In the genomic region with DNA sequence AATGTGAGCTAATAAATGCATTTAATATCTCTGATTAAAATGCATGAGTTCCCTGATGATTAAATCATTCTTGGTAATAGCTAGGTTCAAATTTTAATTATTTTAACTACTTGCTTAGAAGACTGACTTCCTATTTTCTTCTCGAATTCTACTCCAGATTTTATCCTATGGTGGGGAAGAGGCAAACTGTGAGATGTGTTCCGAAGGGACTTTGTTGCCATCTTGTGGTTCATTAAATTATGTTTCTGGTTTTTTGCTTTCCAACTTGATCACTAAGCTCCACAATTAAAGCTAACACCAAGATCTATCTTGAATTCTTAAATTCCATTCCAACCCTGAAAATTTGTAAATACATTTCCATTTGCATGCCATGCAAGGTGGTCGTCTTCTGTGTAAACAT, we compare ENCODE assay signal across 9 cellular contexts.
A peak's percentile ranks its signal among the peaks of the same experiment; 100 is the strongest.
DNase-seq lines count a peak whose midpoint lies in the region; ATAC-seq, FAIRE-seq and TF ChIP-seq lines count a peak whose summit lies in the region.
"Had no signal": no experiment of that assay in that cellular context is flagged by ENCODE, and none has a peak within 500 bp of the region (broad histone marks: within the 10 kb centered on the region; RNA-seq: fewer than 3 reads in every experiment).

No MANE protein-coding gene starts in this region.

- no peak overlapping the region for H2BK20ac ChIP-seq in IMR-90 (ENCODE audit: low read depth, low read length)

- no peaks in the 10 kb centered on the region for H3K27me3 Mint-ChIP-seq in natural killer cell treated with Interleukin-12 subunit alpha and Interleukin-12 subunit beta and Interleukin-15 and Interleukin-18, amount 100 ng/mL, for 72 hours

- H3K9me3 ChIP-seq in A549 (no peaks in the 10 kb centered on the region), IMR-90 (ENCODE audit: control insufficient read depth, insufficient read depth, low read length) (no peaks in the 10 kb centered on the region)

- no peaks in the 10 kb centered on the region for H3K4me1 Mint-ChIP-seq in natural killer cell treated with Interleukin-12 subunit alpha and Interleukin-12 subunit beta and Interleukin-15 and Interleukin-18, amount 100 ng/mL, for 72 hours (ENCODE audit: low read depth in 2 of 2)

- H3K9me1 ChIP-seq in IMR-90 (ENCODE audit: insufficient read depth, low read length): no peaks in the 10 kb centered on the region

- no peak overlapping the region for H3K27ac Mint-ChIP-seq in natural killer cell treated with Interleukin-12 subunit alpha and Interleukin-12 subunit beta and Interleukin-15 and Interleukin-18, amount 100 ng/mL, for 72 hours
- H3K27ac Mint-ChIP-seq: activated naive CD4-positive, alpha-beta T cell treated with anti-CD3 and anti-CD28 coated beads, Interleukin-2, amount 50 U/mL, for 72 hours had no signal

- dilution Hi-C loops in IMR-90 (cut with HindIII; ENCODE audit: low sequenced_read_pairs, unreplicated experiment): no loop called here

- CTCF ChIA-PET in A549 (lab: Yijun Ruan, JAX): interaction anchor here (0.9 to 1.1 kb wide), 3 partner anchors 74 to 1506 kb away, joined by 3 read pairs; no protein-coding TSS in a partner anchor
- CTCF ChIA-PET in IMR-90 (lab: Yijun Ruan, JAX): no interaction called here

- H3K4ac ChIP-seq in IMR-90 (ENCODE audit: low read depth, low read length): no peak overlapping the region

- no peak overlapping the region for H3K4me2 ChIP-seq in A549
- H3K4me2 ChIP-seq in IMR-90 (ENCODE audit: low read depth, low read length): no peak overlapping the region

- FAIRE-seq in A549 (lab: Jason Lieb, UNC) (peak; percentile 32), frontal cortex (lab: Jason Lieb, UNC) (peak; percentile 96)

- H3K9ac ChIP-seq in IMR-90 (ENCODE audit: low read depth, low read length): no peak overlapping the region

- TF ChIP-seq RAD21 in A549 (conservative IDR thresholded peaks at IDR 0.05 in 1 of 2, IDR thresholded peaks at IDR 0.05 in 1 of 2) (peak; percentile 47 to 48), IMR-90 (IDR thresholded peaks at IDR 0.05; ENCODE audit: low read length) (no peak)

- no peak for ATAC-seq in A549
- ATAC-seq in IMR-90 (ENCODE audit: low read depth): no peak
- ATAC-seq in natural killer cell treated with Interleukin-12 subunit alpha and Interleukin-12 subunit beta and Interleukin-15 and Interleukin-18, amount 100 ng/mL, for 72 hours: no peak
- ATAC-seq in HG02938 (IDR thresholded peaks at IDR 0.05; ENCODE audit: unreplicated experiment): no peak
- ATAC-seq: activated naive CD4-positive, alpha-beta T cell treated with anti-CD3 and anti-CD28 coated beads, Interleukin-2, amount 50 U/mL, for 72 hours had no signal

- no peak overlapping the region for H4K8ac ChIP-seq in IMR-90 (ENCODE audit: low read depth in 2 of 2, low read length in 2 of 2)

- no peaks in the 10 kb centered on the region for H3K36me3 Mint-ChIP-seq in natural killer cell treated with Interleukin-12 subunit alpha and Interleukin-12 subunit beta and Interleukin-15 and Interleukin-18, amount 100 ng/mL, for 72 hours
- H3K36me3 Mint-ChIP-seq: activated naive CD4-positive, alpha-beta T cell treated with anti-CD3 and anti-CD28 coated beads, Interleukin-2, amount 50 U/mL, for 72 hours had no signal

- peaks cover 12% of the 10 kb centered on the region for H3K9me3 Mint-ChIP-seq in natural killer cell treated with Interleukin-12 subunit alpha and Interleukin-12 subunit beta and Interleukin-15 and Interleukin-18, amount 100 ng/mL, for 72 hours

- BruUV-seq in IMR-90 (replicated peaks; lab: Mats Ljungman, UMichigan): no TSS peak

- no peak overlapping the region for H3K23ac ChIP-seq in IMR-90 (ENCODE audit: low read depth, low read length)

- H2BK120ac ChIP-seq in IMR-90 (ENCODE audit: low read depth, low read length): no peak overlapping the region

- intact Hi-C loops in IMR-90 (cut with micrococcal nuclease): loop anchor here (5.0 to 10.0 kb wide), 2 partner anchors 1319 to 1507 kb away; no protein-coding TSS in a partner anchor

- no peak overlapping the region for H3K56ac ChIP-seq in IMR-90 (ENCODE audit: extremely low read depth, insufficient read depth, low read length)

- no peak overlapping the region for H3K4me3 Mint-ChIP-seq in natural killer cell treated with Interleukin-12 subunit alpha and Interleukin-12 subunit beta and Interleukin-15 and Interleukin-18, amount 100 ng/mL, for 72 hours

- no peak overlapping the region for H3K27ac ChIP-seq in A549
- no peak overlapping the region for H3K27ac ChIP-seq in IMR-90 (ENCODE audit: insufficient read depth, low read length)

- H2AK5ac ChIP-seq in IMR-90 (ENCODE audit: low read depth, low read length): no peak overlapping the region

- no peak overlapping the region for H3K18ac ChIP-seq in IMR-90 (ENCODE audit: low read depth, low read length)

- H4K20me1 ChIP-seq in IMR-90 (ENCODE audit: insufficient read depth, low read length): no peaks in the 10 kb centered on the region

- no peak overlapping the region for H3K14ac ChIP-seq in IMR-90 (replicated peaks; ENCODE audit: low read depth, low read length)

- H3K36me3 ChIP-seq in IMR-90 (ENCODE audit: control insufficient read depth, insufficient read depth, low read length): no peaks in the 10 kb centered on the region

- H3K27me3 ChIP-seq in IMR-90 (ENCODE audit: control insufficient read depth, insufficient read depth, low read length): no peaks in the 10 kb centered on the region

- 1% methylated on average over 3 of the region's 3 CpGs for WGBS in A549 (ENCODE audit: missing lambda C conversion rate)
- 0% methylated on average over 1 of the region's 3 CpGs; no CpG with 5 or more reads in 1 of the 2 experiments for WGBS in IMR-90 (ENCODE audit: extremely low coverage in 2 of 2, insufficient read length in 1 of 2), 2 experiments

- TF ChIP-seq EP300 in A549 (IDR thresholded peaks at IDR 0.05): no peak

- TF ChIP-seq CTCF in A549 (IDR thresholded peaks at IDR 0.05) (peak; percentile 39), IMR-90 (conservative IDR thresholded peaks at IDR 0.05; ENCODE audit: low read depth, low read length) (no peak; the same call in 1 of the 2 replicates)

- H2BK15ac ChIP-seq in IMR-90 (ENCODE audit: low read depth, low read length): no peak overlapping the region

- H3K4me3 ChIP-seq in A549 (no peak overlapping the region), IMR-90 (ENCODE audit: insufficient read depth, low read depth, low read length) (no peak overlapping the region)

- no peak overlapping the region for H2BK5ac ChIP-seq in IMR-90 (ENCODE audit: low read depth, low read length, poor library complexity, severe bottlenecking)

- no peak overlapping the region for H2AFZ ChIP-seq in IMR-90 (replicated peaks; ENCODE audit: low read length, poor library complexity)

- DNase-seq in A549 (ENCODE audit: low read depth in 1 of 2, low spot score in 1 of 2) (peak in 1 of 2 experiments; percentile 20), IMR-90 (peak; percentile 0), RKO (ENCODE audit: low spot score) (peak; percentile 68), frontal cortex (ENCODE audit: low spot score in 2 of 2) (peak; percentile 4 to 6), T-helper 9 cell (no peak)
- DNase-seq in natural killer cell treated with Interleukin-12 subunit alpha and Interleukin-12 subunit beta and Interleukin-15 and Interleukin-18, amount 100 ng/mL, for 72 hours (ENCODE audit: low spot score): no peak
- DNase-seq in activated CD8-positive, alpha-beta memory T cell treated with anti-CD3 and anti-CD28 coated beads, Interleukin-2, amount 50 U/mL, for 4 hours: no peak

- H3K79me1 ChIP-seq in IMR-90 (ENCODE audit: low read depth in 1 of 2, low read length in 2 of 2): no peaks in the 10 kb centered on the region

- no peak overlapping the region for H4K91ac ChIP-seq in IMR-90 (ENCODE audit: insufficient read depth, low read depth, low read length)

- in situ Hi-C loops in IMR-90 (cut with MboI; ENCODE audit: low sequenced_read_pairs): no loop called here

- H3K4me1 ChIP-seq in A549 (no peaks in the 10 kb centered on the region), IMR-90 (ENCODE audit: control insufficient read depth, insufficient read depth, low read length) (no peaks in the 10 kb centered on the region)

- POLR2A ChIA-PET in A549 (lab: Yijun Ruan, JAX): no interaction called here
- POLR2A ChIA-PET in IMR-90 (lab: Charles Lee; ENCODE audit: unreplicated experiment): no interaction called here

- H4K5ac ChIP-seq in IMR-90 (ENCODE audit: low read depth, low read length): no peak overlapping the region

- no peak for TF ChIP-seq POLR2A in A549 (IDR thresholded peaks at IDR 0.05; ENCODE audit: low read length)
- no peak for TF ChIP-seq POLR2A in IMR-90 (IDR thresholded peaks at IDR 0.05; ENCODE audit: low read depth, low read length)

- no peak overlapping the region for H2AK9ac ChIP-seq in IMR-90 (replicated peaks; ENCODE audit: low read depth, low read length, poor library complexity)

TF ChIP-seq in A549, 52 proteins besides CTCF, POLR2A, EP300 and RAD21 (continues in another document):
- no peak for TF ChIP-seq PHF8 (IDR thresholded peaks at IDR 0.05; ENCODE audit: borderline replicate concordance, low read depth)
- no peak for TF ChIP-seq MYC (IDR thresholded peaks at IDR 0.05; ENCODE audit: borderline replicate concordance, low read length)
- no peak for TF ChIP-seq MAZ (IDR thresholded peaks at IDR 0.05; ENCODE audit: borderline replicate concordance, low read depth, low read length)
- no peak for TF ChIP-seq HOXA7 (CRISPR knock-in tag; IDR thresholded peaks at IDR 0.05)
- TF ChIP-seq, protein P1, sequence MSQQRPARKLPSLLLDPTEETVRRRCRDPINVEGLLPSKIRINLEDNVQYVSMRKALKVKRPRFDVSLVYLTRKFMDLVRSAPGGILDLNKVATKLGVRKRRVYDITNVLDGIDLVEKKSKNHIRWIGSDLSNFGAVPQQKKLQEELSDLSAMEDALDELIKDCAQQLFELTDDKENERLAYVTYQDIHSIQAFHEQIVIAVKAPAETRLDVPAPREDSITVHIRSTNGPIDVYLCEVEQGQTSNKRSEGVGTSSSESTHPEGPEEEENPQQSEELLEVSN (IDR thresholded peaks at IDR 0.05; ENCODE audit: borderline replicate concordance, low read depth): no peak
- TF ChIP-seq ESRRA (IDR thresholded peaks at IDR 0.05; ENCODE audit: borderline replicate concordance, low read length): no peak

TF ChIP-seq in IMR-90, 13 proteins besides CTCF, POLR2A, EP300 and RAD21 (continues in another document):
- TF ChIP-seq MAFK (IDR thresholded peaks at IDR 0.05; ENCODE audit: low read depth, low read length): no peak
- TF ChIP-seq, protein P2, sequence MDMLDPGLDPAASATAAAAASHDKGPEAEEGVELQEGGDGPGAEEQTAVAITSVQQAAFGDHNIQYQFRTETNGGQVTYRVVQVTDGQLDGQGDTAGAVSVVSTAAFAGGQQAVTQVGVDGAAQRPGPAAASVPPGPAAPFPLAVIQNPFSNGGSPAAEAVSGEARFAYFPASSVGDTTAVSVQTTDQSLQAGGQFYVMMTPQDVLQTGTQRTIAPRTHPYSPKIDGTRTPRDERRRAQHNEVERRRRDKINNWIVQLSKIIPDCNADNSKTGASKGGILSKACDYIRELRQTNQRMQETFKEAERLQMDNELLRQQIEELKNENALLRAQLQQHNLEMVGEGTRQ (IDR thresholded peaks at IDR 0.05; ENCODE audit: low read depth, low read length): no peak
- TF ChIP-seq FOS (IDR thresholded peaks at IDR 0.05; ENCODE audit: low read depth, low read length): no peak

Comparison
In these comparisons a context has a peak if more than half of its experiments do, and no peak if none do; other contexts are left out.
1. DNase-seq: peak in IMR-90 (single experiment), RKO (single experiment) and frontal cortex (2 of 2); none in natural killer cell treated with Interleukin-12 subunit alpha and Interleukin-12 subunit beta and Interleukin-15 and Interleukin-18, amount 100 ng/mL, for 72 hours (single experiment), T-helper 9 cell (single experiment) and activated CD8-positive, alpha-beta memory T cell treated with anti-CD3 and anti-CD28 coated beads, Interleukin-2, amount 50 U/mL, for 4 hours (single experiment).